In genomic region chr6:148565931-148566663, GRCh38 we compare ENCODE assay signal across 10 cellular contexts.
DNase-seq lines count a peak whose midpoint lies in the region.
"Had no signal": no experiment of that assay in that cellular context is flagged by ENCODE, and none has a peak within 500 bp of the region (broad histone marks: within the 10 kb centered on the region; RNA-seq: fewer than 3 reads in every experiment).

No MANE protein-coding gene starts in this region.

- H3K4me3 ChIP-seq in skeletal muscle satellite cell (ENCODE audit: low read length): peak overlapping the region; percentile 31

- H3K27ac ChIP-seq in epithelial cell of prostate: peak overlapping the region; percentile 60
- H3K27ac ChIP-seq: VCaP had no signal

- CTCF ChIA-PET in activated naive CD4-positive, alpha-beta T cell treated with anti-CD3 and anti-CD28 coated beads, Interleukin-2, amount 10 ng/mL, durations not matched to agents 7 days and 5 days (lab: Charles Lee): no interaction called here

- no peaks in the 10 kb centered on the region for H3K36me3 ChIP-seq in skeletal muscle satellite cell (ENCODE audit: insufficient read depth, low read length)

- no peaks in the 10 kb centered on the region for H3K9me3 ChIP-seq in skeletal muscle satellite cell (replicated peaks; ENCODE audit: low read length)

- H3K4me1 Mint-ChIP-seq in activated naive CD4-positive, alpha-beta T cell treated with anti-CD3 and anti-CD28 coated beads, Interleukin-2, amount 10 ng/mL, durations not matched to agents 7 days and 5 days: no peaks in the 10 kb centered on the region

- H3K27ac Mint-ChIP-seq in activated naive CD4-positive, alpha-beta T cell treated with anti-CD3 and anti-CD28 coated beads, Interleukin-2, amount 10 ng/mL, durations not matched to agents 7 days and 5 days: no peak overlapping the region

- H3K27me3 Mint-ChIP-seq in activated naive CD4-positive, alpha-beta T cell treated with anti-CD3 and anti-CD28 coated beads, Interleukin-2, amount 10 ng/mL, durations not matched to agents 7 days and 5 days: peaks cover 21% of the 10 kb centered on the region

- H3K9ac ChIP-seq in skeletal muscle satellite cell (ENCODE audit: low read depth, low read length): peak overlapping the region; percentile 60

- H3K4me2 ChIP-seq in skeletal muscle satellite cell (ENCODE audit: low read length): peak overlapping the region; percentile 66

- peak; percentile 43 for DNase-seq in activated naive CD4-positive, alpha-beta T cell treated with Interleukin-2 at 50 U/mL for 16 hours
- no peak for DNase-seq in activated naive CD4-positive, alpha-beta T cell treated with anti-CD3 and anti-CD28 coated beads, Interleukin-2, amount 10 ng/mL, durations not matched to agents 7 days and 5 days
- DNase-seq in MV-4-11 (lab: John Stamatoyannopoulos, UW): peak; percentile 93
- DNase-seq in epithelial cell of prostate (ENCODE audit: low read depth, low spot score): peak; percentile 70
- no peak for DNase-seq in DMS153 treated with DMSO at 0.1 percent for 48 hours (lab: John Stamatoyannopoulos, UW; ENCODE audit: unreplicated experiment)
- DNase-seq in NCI-H748 treated with DMSO at 0.1 percent for 48 hours (lab: John Stamatoyannopoulos, UW): no peak
- DNase-seq in KG1 (lab: John Stamatoyannopoulos, UW): no peak
- DNase-seq: DND-41 had no signal

- H3K4me1 ChIP-seq in skeletal muscle satellite cell (ENCODE audit: control insufficient read depth, insufficient read depth, low read length): peaks cover 34% of the 10 kb centered on the region

- no peaks in the 10 kb centered on the region for H3K36me3 Mint-ChIP-seq in activated naive CD4-positive, alpha-beta T cell treated with anti-CD3 and anti-CD28 coated beads, Interleukin-2, amount 10 ng/mL, durations not matched to agents 7 days and 5 days

- H3K4me3 Mint-ChIP-seq in activated naive CD4-positive, alpha-beta T cell treated with anti-CD3 and anti-CD28 coated beads, Interleukin-2, amount 10 ng/mL, durations not matched to agents 7 days and 5 days: no peak overlapping the region

- H3K27me3 ChIP-seq in skeletal muscle satellite cell (ENCODE audit: control insufficient read depth, insufficient read depth, low read length): no peaks in the 10 kb centered on the region

- H3K9me3 Mint-ChIP-seq in activated naive CD4-positive, alpha-beta T cell treated with anti-CD3 and anti-CD28 coated beads, Interleukin-2, amount 10 ng/mL, durations not matched to agents 7 days and 5 days: no peaks in the 10 kb centered on the region

Comparison
In these comparisons a context has a peak if more than half of its experiments do, and no peak if none do; other contexts are left out.
1. DNase-seq: peak in activated naive CD4-positive, alpha-beta T cell treated with Interleukin-2 at 50 U/mL for 16 hours (single experiment), MV-4-11 (single experiment) and epithelial cell of prostate (single experiment); none in activated naive CD4-positive, alpha-beta T cell treated with anti-CD3 and anti-CD28 coated beads, Interleukin-2, amount 10 ng/mL, durations not matched to agents 7 days and 5 days (single experiment), DMS153 treated with DMSO at 0.1 percent for 48 hours (single experiment), NCI-H748 treated with DMSO at 0.1 percent for 48 hours (single experiment) and KG1 (single experiment).